ENCODE assay signal across 8 cellular contexts in the genomic region with DNA sequence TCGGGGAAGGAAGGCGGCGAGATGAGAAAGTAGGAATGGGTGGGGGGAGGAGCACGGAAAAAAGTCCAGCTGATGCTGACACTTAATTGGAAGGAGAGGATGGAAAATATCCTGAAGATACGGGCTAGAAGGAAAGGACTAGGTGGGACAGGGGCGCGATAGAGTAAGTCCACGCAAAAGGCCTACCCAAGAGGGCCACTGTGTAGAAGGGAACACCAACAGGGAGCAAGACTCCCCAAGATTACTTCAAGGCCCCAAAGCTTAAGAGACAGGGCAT. TPM values are rescaled to one million over a fixed set of nuclear protein-coding genes. Genes with fewer than 3 reads are reported as not detected.
DNase-seq lines count a peak whose midpoint lies in the region; FAIRE-seq and TF ChIP-seq lines count a peak whose summit lies in the region.

No MANE protein-coding gene starts in this region.

- H3K79me2 ChIP-seq in Karpas-422 (ENCODE audit: low read length): peaks cover 63% of the 10 kb centered on the region

- H3K27me3 ChIP-seq in Karpas-422 (ENCODE audit: low read length) (no peaks in the 10 kb centered on the region), mesenchymal stem cell (ENCODE audit: control insufficient read depth in 1 of 2, insufficient read depth in 1 of 2, low read length in 2 of 2) (no peaks in the 10 kb centered on the region)

- H3K4me1 ChIP-seq in Karpas-422 (ENCODE audit: low read length) (peaks cover 18% of the 10 kb centered on the region), mesenchymal stem cell (ENCODE audit: control insufficient read depth, insufficient read depth, low read depth, low read length) (peaks cover 10% of the 10 kb centered on the region), urinary bladder (ENCODE audit: insufficient read depth) (peaks cover 2% of the 10 kb centered on the region)

- no peaks in the 10 kb centered on the region for H3K9me2 ChIP-seq in Karpas-422 (replicated peaks; ENCODE audit: insufficient read depth, low read length)

- H3K9me3 ChIP-seq in Karpas-422 (ENCODE audit: low read length): no peaks in the 10 kb centered on the region
- H3K9me3 ChIP-seq in mesenchymal stem cell (ENCODE audit: control insufficient read depth, low read length): no peaks in the 10 kb centered on the region

- H3K9ac ChIP-seq in Karpas-422 (ENCODE audit: low read length) (peak overlapping the region; percentile 99), mesenchymal stem cell (ENCODE audit: low read length) (peak overlapping the region; percentile 99)

- H4K20me1 ChIP-seq in Karpas-422 (ENCODE audit: insufficient read depth, low read depth, low read length): peaks cover 5% of the 10 kb centered on the region; the same call in 1 of the 2 replicates

- TF ChIP-seq CTCF in choroid plexus epithelial cell (conservative IDR thresholded peaks at IDR 0.05; ENCODE audit: low read depth, low read length): no peak

- no peak for DNase-seq in GM12891 (ENCODE audit: insufficient read length, low spot score)
- no peak for DNase-seq in Karpas-422
- no peak for DNase-seq in choroid plexus epithelial cell (ENCODE audit: low read depth)
- peak; percentile 52 for DNase-seq in mesenchymal stem cell
- DNase-seq in KBM-7: no peak
- DNase-seq in NCI-H446 treated with DMSO at 0.1 percent for 48 hours (lab: John Stamatoyannopoulos, UW): no peak
- no peak for DNase-seq in NCI-H226

- H3K36me3 ChIP-seq in Karpas-422 (ENCODE audit: insufficient read depth, low read length) (0 out of 2 replicates have a peak, but pooled peaks cover 4% of the 10 kb centered on the region), mesenchymal stem cell (ENCODE audit: control insufficient read depth in 1 of 2, insufficient read depth in 2 of 2, low read depth in 1 of 2, low read length in 2 of 2) (peaks cover 4 to 5% of the 10 kb centered on the region in 2 experiments), urinary bladder (ENCODE audit: insufficient read depth) (no peaks in the 10 kb centered on the region)

- peak overlapping the region in 1 of 2 experiments; percentile 28 for H3K14ac ChIP-seq in mesenchymal stem cell (ENCODE audit: low read length in 2 of 2)

- H3K27ac ChIP-seq in Karpas-422 (ENCODE audit: low read length): peak overlapping the region; percentile 80
- H3K27ac ChIP-seq in mesenchymal stem cell (ENCODE audit: low read length, poor library complexity, severe bottlenecking): peak overlapping the region; percentile 91
- H3K27ac ChIP-seq in urinary bladder (ENCODE audit: low read depth): peak overlapping the region; percentile 100

- TF ChIP-seq POLR2A in GM12891 (IDR thresholded peaks at IDR 0.05; ENCODE audit: low read depth, low read length): no peak

- H2AFZ ChIP-seq in Karpas-422 (ENCODE audit: low read length): peak overlapping the region; percentile 87; the same call in 1 of the 2 replicates
- H2AFZ ChIP-seq in mesenchymal stem cell (ENCODE audit: low read depth, low read length): no peak overlapping the region

- peaks cover 16% of the 10 kb centered on the region for H3K79me1 ChIP-seq in mesenchymal stem cell (replicated peaks; ENCODE audit: low read length, poor library complexity, severe bottlenecking)

- H2BK5ac ChIP-seq in mesenchymal stem cell (ENCODE audit: low read depth, low read length, poor library complexity, severe bottlenecking): peak overlapping the region; percentile 47

- H3K4me3 ChIP-seq in Karpas-422 (ENCODE audit: low read length) (peak overlapping the region; percentile 93), choroid plexus epithelial cell (ENCODE audit: low read depth, low read length) (peak overlapping the region; percentile 78), mesenchymal stem cell (ENCODE audit: insufficient read depth in 1 of 2, low read depth in 1 of 2, low read length in 2 of 2) (peak overlapping the region; percentile 81 to 98), urinary bladder (ENCODE audit: low read depth, low read length) (peak overlapping the region; percentile 59)

- peak overlapping the region; percentile 95 for H2BK120ac ChIP-seq in mesenchymal stem cell (ENCODE audit: low read depth, low read length)

- peak overlapping the region; percentile 74 for H4K8ac ChIP-seq in mesenchymal stem cell (ENCODE audit: low read length)

- peak overlapping the region; percentile 74 for H4K91ac ChIP-seq in mesenchymal stem cell (ENCODE audit: low read length)

- H3K4me2 ChIP-seq in Karpas-422 (ENCODE audit: low read depth, low read length, poor library complexity, severe bottlenecking): peak overlapping the region; percentile 84
- H3K4me2 ChIP-seq in mesenchymal stem cell (ENCODE audit: low read length, poor library complexity, severe bottlenecking): peak overlapping the region; percentile 55

- H3K4ac ChIP-seq in mesenchymal stem cell (ENCODE audit: low read depth in 1 of 2, low read length in 2 of 2): peak overlapping the region; percentile 92 to 94

- H2BK12ac ChIP-seq in mesenchymal stem cell (ENCODE audit: low read length in 2 of 2): peak overlapping the region in 1 of 2 experiments; percentile 5

- under 1% methylated on average over 8 of the region's 8 CpGs for WGBS in mesenchymal stem cell
- WGBS in urinary bladder: under 1% methylated on average over 8 of the region's 8 CpGs

- peak overlapping the region; percentile 75 for H2AK5ac ChIP-seq in mesenchymal stem cell (ENCODE audit: low read length, severe bottlenecking)

- FAIRE-seq in GM12891 (lab: Jason Lieb, UNC): peak; percentile 33

- peak overlapping the region; percentile 70 for H2BK15ac ChIP-seq in mesenchymal stem cell (ENCODE audit: low read depth, poor library complexity, severe bottlenecking)

- H3K23ac ChIP-seq in mesenchymal stem cell (ENCODE audit: low read length in 2 of 2): peak overlapping the region in 1 of 2 experiments; percentile 5

- peak overlapping the region; percentile 94 to 98 for H3K18ac ChIP-seq in mesenchymal stem cell (ENCODE audit: low read depth in 1 of 2, low read length in 2 of 2)

- in situ Hi-C loops in KBM-7 (cut with MboI; ENCODE audit: low pct_unique_long_range_greater_than_20kb, low sequenced_read_pairs): no loop called here

TF ChIP-seq in GM12891, 5 proteins besides CTCF, POLR2A, EP300 and RAD21:
- no peak for TF ChIP-seq SPI1 (IDR thresholded peaks at IDR 0.05; ENCODE audit: low read depth, low read length)

RNA-seq across cellular contexts. Expression of a gene that starts 0.8 kb away (rescaled TPM):
- polyA plus RNA-seq in GM12891 (2012; ENCODE audit: low read depth, missing spikeins): 6.2 TPM
- 15.9 and 21.5 TPM in 2 replicates for total RNA-seq in Karpas-422 (2014; rRNA removed; shearing (Covaris generic); ENCODE audit: low replicate concordance)
- 20.3 TPM for polyA plus RNA-seq in mesenchymal stem cell (2013, experiment 1 of 2)
- 20.8 TPM for polyA plus RNA-seq in mesenchymal stem cell (2013, experiment 2 of 2)
- total RNA-seq in urinary bladder: 88.7 TPM
- 17.1 TPM for polyA plus RNA-seq in urinary bladder
